In the genomic region with DNA sequence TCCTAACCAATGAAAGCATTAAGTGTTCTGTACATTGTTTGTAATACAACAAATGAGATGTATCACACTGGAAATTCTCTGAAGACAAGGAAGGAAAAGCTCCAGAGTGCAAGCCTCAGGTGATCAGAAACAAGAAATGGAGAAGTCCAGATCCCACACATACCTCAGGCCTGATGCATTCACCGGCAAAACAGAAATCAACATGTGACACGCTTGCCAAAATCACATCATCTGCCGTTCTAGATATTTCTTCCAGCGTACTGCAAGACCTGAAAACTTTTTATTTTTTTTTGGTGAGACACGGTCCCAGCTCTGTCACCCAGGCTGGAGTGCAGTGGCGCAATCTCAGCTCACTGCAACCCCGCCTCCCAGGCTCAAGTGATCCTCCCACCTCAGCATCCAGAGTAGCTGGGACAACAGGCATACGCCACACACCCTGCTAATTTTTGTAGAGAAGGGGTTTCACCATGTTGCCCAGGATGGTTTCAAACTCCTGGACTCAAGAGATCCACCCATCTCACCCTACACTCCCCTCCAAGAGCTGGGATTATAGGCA, we compare ENCODE assay signal across 21 cellular contexts. TPM values are rescaled to one million over a fixed set of nuclear protein-coding genes. Genes with fewer than 3 reads are reported as not detected.
DNase-seq lines count a peak whose midpoint lies in the region; ATAC-seq, FAIRE-seq and TF ChIP-seq lines count a peak whose summit lies in the region.
"Had no signal": no experiment of that assay in that cellular context is flagged by ENCODE, and none has a peak within 500 bp of the region (broad histone marks: within the 10 kb centered on the region; RNA-seq: fewer than 3 reads in every experiment).

No MANE protein-coding gene starts in this region.

- H3K4me3 ChIP-seq in CD8-positive, alpha-beta memory T cell (ENCODE audit: low read length) = no peak overlapping the region
- H3K4me3 ChIP-seq: ascending aorta, transverse colon had no signal

- H3K4me3 Mint-ChIP-seq in CD4-positive, alpha-beta T cell = peak overlapping the region; percentile 59
- peak overlapping the region in 2 of 7 donors; percentile 9 to 54 for H3K4me3 Mint-ChIP-seq in CD8-positive, alpha-beta memory T cell
- no peak overlapping the region for H3K4me3 Mint-ChIP-seq in activated naive CD8-positive, alpha-beta T cell treated with anti-CD3 and anti-CD28 coated beads, Interleukin-2, amount 50 U/mL, for 24 hours
- peak overlapping the region in 5 of 8 donors; percentile 43 to 75 (median 52) for H3K4me3 Mint-ChIP-seq in naive B cell
- H3K4me3 Mint-ChIP-seq: activated CD8-positive, alpha-beta memory T cell treated with anti-CD3 and anti-CD28 coated beads, Interleukin-2, amount 10 ng/mL, durations not matched to agents 7 days and 5 days had no signal

- POLR2A ChIA-PET in CD4-positive, alpha-beta T cell (lab: Charles Lee) = interaction anchor here (0.6 to 1.4 kb wide), 4 partner anchors 47 to 649 kb away, joined by 3 to 4 read pairs (median 4); no protein-coding TSS in a partner anchor
- POLR2A ChIA-PET in CD8-positive, alpha-beta memory T cell (lab: Charles Lee) = interaction anchor here (0.6 to 1.1 kb wide), 2 partner anchors 79 to 132 kb away, joined by 3 read pairs; no protein-coding TSS in a partner anchor

- H3K27me3 ChIP-seq in CD4-positive, alpha-beta T cell (ENCODE audit: control insufficient read depth, insufficient read depth, low read length) = no peaks in the 10 kb centered on the region
- no peaks in the 10 kb centered on the region for H3K27me3 ChIP-seq in CD8-positive, alpha-beta memory T cell (ENCODE audit: insufficient read depth, low read length, poor library complexity, severe bottlenecking)
- H3K27me3 ChIP-seq: ascending aorta, transverse colon had no signal

- no peak for ATAC-seq in CD4-positive, alpha-beta T cell (ENCODE audit: poor library complexity)
- no peak for ATAC-seq in activated naive CD8-positive, alpha-beta T cell treated with anti-CD3 and anti-CD28 coated beads, Interleukin-2, amount 50 U/mL, for 24 hours
- ATAC-seq in naive B cell (ENCODE audit: low read depth in 2 of 2) = peak in 1 of 2 donors; percentile 16
- ATAC-seq: activated CD8-positive, alpha-beta memory T cell treated with anti-CD3 and anti-CD28 coated beads, Interleukin-2, amount 10 ng/mL, durations not matched to agents 7 days and 5 days; left colon had no signal

- CTCF ChIA-PET in CD4-positive, alpha-beta T cell (lab: Charles Lee) = no interaction called here
- CTCF ChIA-PET in CD8-positive, alpha-beta memory T cell (lab: Charles Lee) = interaction anchor here (1.1 kb wide), 2 partner anchors 19 to 27 kb away, joined by 3 read pairs; no protein-coding TSS in a partner anchor

- H3K27ac Mint-ChIP-seq in CD4-positive, alpha-beta T cell = peak overlapping the region; percentile 87
- peak overlapping the region; percentile 43 to 97 (median 86) for H3K27ac Mint-ChIP-seq in CD8-positive, alpha-beta memory T cell
- peak overlapping the region; percentile 89 for H3K27ac Mint-ChIP-seq in activated naive CD8-positive, alpha-beta T cell treated with anti-CD3 and anti-CD28 coated beads, Interleukin-2, amount 50 U/mL, for 24 hours
- peak overlapping the region in 5 of 6 donors; percentile 62 to 91 (median 88) for H3K27ac Mint-ChIP-seq in naive B cell
- H3K27ac Mint-ChIP-seq: progenitor cell of endocrine pancreas had no signal

- peaks cover 98% of the 10 kb centered on the region for H3K4me1 ChIP-seq in CD8-positive, alpha-beta memory T cell (ENCODE audit: insufficient read depth, low read length)

- no peak for TF ChIP-seq POLR2A in H54 (IDR thresholded peaks at IDR 0.05; ENCODE audit: low read depth, low read length)

- no peaks in the 10 kb centered on the region for H3K9me3 ChIP-seq in CD4-positive, alpha-beta T cell (ENCODE audit: control insufficient read depth, low read length)
- no peaks in the 10 kb centered on the region for H3K9me3 ChIP-seq in CD8-positive, alpha-beta memory T cell (ENCODE audit: low read length)
- H3K9me3 ChIP-seq: ascending aorta, transverse colon had no signal

- no peak for TF ChIP-seq CTCF in CD4-positive, alpha-beta T cell (IDR thresholded peaks at IDR 0.05)

- FAIRE-seq in H54 (lab: Jason Lieb, UNC) = no peak
- FAIRE-seq: RCC 7860 had no signal

- H3K36me3 ChIP-seq in CD8-positive, alpha-beta memory T cell (ENCODE audit: insufficient read depth, low read length) = no peaks in the 10 kb centered on the region
- H3K36me3 ChIP-seq: ascending aorta, transverse colon had no signal

- H3K36me3 Mint-ChIP-seq in CD4-positive, alpha-beta T cell (ENCODE audit: low read depth) = peaks cover 40% of the 10 kb centered on the region
- H3K36me3 Mint-ChIP-seq in CD8-positive, alpha-beta memory T cell = peaks cover 0 to 7% (median 0%) of the 10 kb centered on the region in 3 donors
- peaks cover 36% of the 10 kb centered on the region for H3K36me3 Mint-ChIP-seq in activated naive CD8-positive, alpha-beta T cell treated with anti-CD3 and anti-CD28 coated beads, Interleukin-2, amount 50 U/mL, for 24 hours (ENCODE audit: low read depth)
- peaks cover 4 to 7% of the 10 kb centered on the region in 2 donors for H3K36me3 Mint-ChIP-seq in naive B cell

- peaks cover 98% of the 10 kb centered on the region for H3K4me1 Mint-ChIP-seq in CD4-positive, alpha-beta T cell (ENCODE audit: low read depth)
- H3K4me1 Mint-ChIP-seq in CD8-positive, alpha-beta memory T cell = peaks cover 85 to 98% (median 98%) of the 10 kb centered on the region in 3 donors
- peaks cover 91% of the 10 kb centered on the region for H3K4me1 Mint-ChIP-seq in activated naive CD8-positive, alpha-beta T cell treated with anti-CD3 and anti-CD28 coated beads, Interleukin-2, amount 50 U/mL, for 24 hours
- H3K4me1 Mint-ChIP-seq in naive B cell = peaks cover 76 to 92% (median 90%) of the 10 kb centered on the region in 3 donors

- DNase-seq in CD4-positive, alpha-beta T cell = no peak
- DNase-seq in CD8-positive, alpha-beta memory T cell = no peak
- DNase-seq in activated naive CD8-positive, alpha-beta T cell treated with anti-CD3 and anti-CD28 coated beads, Interleukin-2, amount 50 U/mL, for 24 hours = no peak
- DNase-seq in naive B cell (no peak), H54 (ENCODE audit: insufficient read length, low spot score) (no peak), NCI-H2081 (lab: John Stamatoyannopoulos, UW) (no peak), NCI-H510A (lab: John Stamatoyannopoulos, UW) (no peak)
- DNase-seq: activated CD8-positive, alpha-beta memory T cell treated with anti-CD3 and anti-CD28 coated beads, Interleukin-2, amount 10 ng/mL, durations not matched to agents 7 days and 5 days; activated effector memory CD4-positive, alpha-beta T cell treated with Interleukin-2 at 50 U/mL for 16 hours; COR-L47; DND-41; H7; left colon; NCI-H1417; NCI-H2107; NK-92 treated with Interleukin-12 subunit alpha and Interleukin-12 subunit beta, amount 100 ng/mL, for 24 hours; stimulated activated naive CD8-positive, alpha-beta T cell treated with anti-CD3 and anti-CD28 coated beads, Interleukin-15, Interleukin-2, amounts not matched to agents 100 U/mL and 50 U/mL, for 24 hours; transverse colon had no signal

- no peaks in the 10 kb centered on the region for H3K9me3 Mint-ChIP-seq in CD4-positive, alpha-beta T cell
- no peaks in the 10 kb centered on the region for H3K9me3 Mint-ChIP-seq in CD8-positive, alpha-beta memory T cell
- H3K9me3 Mint-ChIP-seq in activated naive CD8-positive, alpha-beta T cell treated with anti-CD3 and anti-CD28 coated beads, Interleukin-2, amount 50 U/mL, for 24 hours = no peaks in the 10 kb centered on the region
- H3K9me3 Mint-ChIP-seq in naive B cell = peaks cover 0 to 1% (median 0%) of the 10 kb centered on the region in 7 donors

- H3K27ac ChIP-seq in CD4-positive, alpha-beta T cell (ENCODE audit: low read depth, low read length) = no peak overlapping the region
- H3K27ac ChIP-seq in CD8-positive, alpha-beta memory T cell (ENCODE audit: low read depth, low read length) = no peak overlapping the region
- H3K27ac ChIP-seq: ascending aorta, transverse colon had no signal

- intact Hi-C loops in CD4-positive, alpha-beta T cell (cut with DNase I, micrococcal nuclease) = no loop called here

- H3K27me3 Mint-ChIP-seq in CD4-positive, alpha-beta T cell = no peaks in the 10 kb centered on the region
- H3K27me3 Mint-ChIP-seq in CD8-positive, alpha-beta memory T cell = peaks cover 0 to 1% of the 10 kb centered on the region in 2 donors
- no peaks in the 10 kb centered on the region for H3K27me3 Mint-ChIP-seq in activated naive CD8-positive, alpha-beta T cell treated with anti-CD3 and anti-CD28 coated beads, Interleukin-2, amount 50 U/mL, for 24 hours
- H3K27me3 Mint-ChIP-seq in naive B cell = no peaks in the 10 kb centered on the region
- H3K27me3 Mint-ChIP-seq: activated CD8-positive, alpha-beta memory T cell treated with anti-CD3 and anti-CD28 coated beads, Interleukin-2, amount 10 ng/mL, durations not matched to agents 7 days and 5 days; progenitor cell of endocrine pancreas had no signal

RNA-seq across cellular contexts. Expression of gene FOXO1, which starts 48.6 kb away (rescaled TPM):
- total RNA-seq in CD4-positive, alpha-beta T cell = 100 to 1,000 TPM in 1 of 2 experiments, 10 to 100 TPM in 1; 93.1 to 101 TPM
- 10 to 100 TPM; 32.6 to 32.9 TPM for total RNA-seq in CD8-positive, alpha-beta memory T cell
- polyA plus RNA-seq in CD8-positive, alpha-beta memory T cell = 56.2 TPM
- 100 to 1,000 TPM in 5 of 6 donors, 10 to 100 TPM in 1; 70.3 to 174 (median 117) TPM for polyA plus RNA-seq in naive B cell (ENCODE audit: low read depth in 6 of 6)
